ENCODE assay signal across 8 cellular contexts in the genomic region with DNA sequence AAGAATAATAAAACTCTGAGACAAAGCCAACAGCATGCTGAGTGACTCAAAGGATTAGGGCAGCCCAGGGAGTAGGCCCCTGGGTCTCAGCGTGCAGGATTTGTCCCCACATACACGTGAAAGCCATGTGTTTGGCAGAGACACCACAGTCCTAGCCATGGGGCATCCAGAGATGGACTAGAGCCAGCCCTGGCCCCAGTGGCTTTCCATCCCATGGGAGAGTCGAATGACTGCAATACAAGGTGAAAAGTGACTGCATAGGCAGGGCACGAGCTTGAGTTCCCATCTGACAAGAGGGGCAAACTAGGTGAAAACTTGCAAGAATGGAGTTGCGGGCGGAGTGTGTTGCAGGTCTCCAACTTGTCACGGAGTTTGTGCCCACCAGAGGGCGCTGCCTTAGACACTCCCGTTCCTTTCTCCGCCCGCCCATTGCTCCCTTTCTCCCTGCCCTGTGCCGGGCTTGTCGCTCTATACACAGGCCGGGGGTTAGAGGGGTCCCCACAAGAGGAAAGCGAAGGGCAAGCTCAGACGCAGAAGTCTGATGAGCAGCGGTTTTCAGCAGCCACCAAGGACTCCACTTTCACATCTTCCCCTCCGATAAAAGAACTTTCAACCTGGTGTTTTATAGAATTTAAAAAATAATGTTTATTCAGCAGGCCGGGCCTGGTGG. TPM values are rescaled to one million over a fixed set of nuclear protein-coding genes. Genes with fewer than 3 reads are reported as not detected.
DNase-seq lines count a peak whose midpoint lies in the region; ATAC-seq and TF ChIP-seq lines count a peak whose summit lies in the region.

No MANE protein-coding gene starts in this region.

- H3K27me3 ChIP-seq in GM23338 (ENCODE audit: insufficient read depth): no peaks in the 10 kb centered on the region

- H3K27ac Mint-ChIP-seq in GM23338: no peak overlapping the region

- H3K4me1 ChIP-seq in GM23338 (ENCODE audit: insufficient read depth): no peaks in the 10 kb centered on the region

- no peak overlapping the region for H3K27ac ChIP-seq in GM23338 (ENCODE audit: low read depth)

- H3K4me1 Mint-ChIP-seq in GM23338: peaks cover 19% of the 10 kb centered on the region; the same call in 2 of the 3 replicates

- H3K27me3 Mint-ChIP-seq in GM23338 (ENCODE audit: insufficient read depth, low read depth, poor library complexity): peaks cover 11% of the 10 kb centered on the region

- peaks cover 4% of the 10 kb centered on the region; the same call in 2 of the 3 replicates for H3K9me3 Mint-ChIP-seq in GM23338

- H3F3A ChIP-seq in GM23338 (replicated peaks; ENCODE audit: low read depth): no peaks in the 10 kb centered on the region

- H3K9me2 ChIP-seq in GM23338 (ENCODE audit: insufficient read depth): peaks cover 9% of the 10 kb centered on the region; the same call in 1 of the 2 replicates

- peak; percentile 72 to 92 for TF ChIP-seq CTCF in GM23338 (conservative IDR thresholded peaks at IDR 0.05; ENCODE audit: low read depth in 2 of 2)

- no peaks in the 10 kb centered on the region for H3K36me3 ChIP-seq in GM23338 (ENCODE audit: insufficient read depth)

- peak; percentile 90 for DNase-seq in Ammon's horn (ENCODE audit: low spot score)
- peak; percentile 97 for DNase-seq in GM23338 (ENCODE audit: low spot score)
- DNase-seq in NCI-H446 (lab: John Stamatoyannopoulos, UW): peak; percentile 65 to 82
- DNase-seq in cerebellar cortex (ENCODE audit: low spot score): peak; percentile 84
- peak; percentile 90 for DNase-seq in left kidney (ENCODE audit: low read depth, low spot score)
- DNase-seq in stimulated activated CD4-positive, alpha-beta T cell treated with anti-CD3 and anti-CD28 coated beads, Interleukin-2, amount 100 ng/mL, for 48 hours: peak; percentile 70 to 84

- H3K4me3 Mint-ChIP-seq in GM23338: no peak overlapping the region

- H3K4me2 ChIP-seq in GM23338: no peak overlapping the region

- peak; percentile 93 for ATAC-seq in GM23338
- ATAC-seq in activated CD4-positive, CD25-positive, alpha-beta regulatory T cell treated with anti-CD3 and anti-CD28 coated beads, Interleukin-2, amount 50 U/mL, for 24 hours: peak; percentile 40 to 52
- no peak for ATAC-seq in HG02938 (IDR thresholded peaks at IDR 0.05; ENCODE audit: unreplicated experiment)

- no peak overlapping the region for H2AFZ ChIP-seq in GM23338

- H4K20me1 ChIP-seq in GM23338 (replicated peaks; ENCODE audit: insufficient read depth): no peaks in the 10 kb centered on the region

- peaks cover 3% of the 10 kb centered on the region; the same call in 2 of the 3 replicates for H3K36me3 Mint-ChIP-seq in GM23338 (ENCODE audit: low read depth)

- no peak overlapping the region for H3K4me3 ChIP-seq in GM23338

- H3K79me2 ChIP-seq in GM23338 (replicated peaks; ENCODE audit: insufficient read depth): no peaks in the 10 kb centered on the region

TF ChIP-seq in GM23338, 12 proteins besides CTCF, POLR2A, EP300 and RAD21 (continues in another document):
- TF ChIP-seq, protein P1, sequence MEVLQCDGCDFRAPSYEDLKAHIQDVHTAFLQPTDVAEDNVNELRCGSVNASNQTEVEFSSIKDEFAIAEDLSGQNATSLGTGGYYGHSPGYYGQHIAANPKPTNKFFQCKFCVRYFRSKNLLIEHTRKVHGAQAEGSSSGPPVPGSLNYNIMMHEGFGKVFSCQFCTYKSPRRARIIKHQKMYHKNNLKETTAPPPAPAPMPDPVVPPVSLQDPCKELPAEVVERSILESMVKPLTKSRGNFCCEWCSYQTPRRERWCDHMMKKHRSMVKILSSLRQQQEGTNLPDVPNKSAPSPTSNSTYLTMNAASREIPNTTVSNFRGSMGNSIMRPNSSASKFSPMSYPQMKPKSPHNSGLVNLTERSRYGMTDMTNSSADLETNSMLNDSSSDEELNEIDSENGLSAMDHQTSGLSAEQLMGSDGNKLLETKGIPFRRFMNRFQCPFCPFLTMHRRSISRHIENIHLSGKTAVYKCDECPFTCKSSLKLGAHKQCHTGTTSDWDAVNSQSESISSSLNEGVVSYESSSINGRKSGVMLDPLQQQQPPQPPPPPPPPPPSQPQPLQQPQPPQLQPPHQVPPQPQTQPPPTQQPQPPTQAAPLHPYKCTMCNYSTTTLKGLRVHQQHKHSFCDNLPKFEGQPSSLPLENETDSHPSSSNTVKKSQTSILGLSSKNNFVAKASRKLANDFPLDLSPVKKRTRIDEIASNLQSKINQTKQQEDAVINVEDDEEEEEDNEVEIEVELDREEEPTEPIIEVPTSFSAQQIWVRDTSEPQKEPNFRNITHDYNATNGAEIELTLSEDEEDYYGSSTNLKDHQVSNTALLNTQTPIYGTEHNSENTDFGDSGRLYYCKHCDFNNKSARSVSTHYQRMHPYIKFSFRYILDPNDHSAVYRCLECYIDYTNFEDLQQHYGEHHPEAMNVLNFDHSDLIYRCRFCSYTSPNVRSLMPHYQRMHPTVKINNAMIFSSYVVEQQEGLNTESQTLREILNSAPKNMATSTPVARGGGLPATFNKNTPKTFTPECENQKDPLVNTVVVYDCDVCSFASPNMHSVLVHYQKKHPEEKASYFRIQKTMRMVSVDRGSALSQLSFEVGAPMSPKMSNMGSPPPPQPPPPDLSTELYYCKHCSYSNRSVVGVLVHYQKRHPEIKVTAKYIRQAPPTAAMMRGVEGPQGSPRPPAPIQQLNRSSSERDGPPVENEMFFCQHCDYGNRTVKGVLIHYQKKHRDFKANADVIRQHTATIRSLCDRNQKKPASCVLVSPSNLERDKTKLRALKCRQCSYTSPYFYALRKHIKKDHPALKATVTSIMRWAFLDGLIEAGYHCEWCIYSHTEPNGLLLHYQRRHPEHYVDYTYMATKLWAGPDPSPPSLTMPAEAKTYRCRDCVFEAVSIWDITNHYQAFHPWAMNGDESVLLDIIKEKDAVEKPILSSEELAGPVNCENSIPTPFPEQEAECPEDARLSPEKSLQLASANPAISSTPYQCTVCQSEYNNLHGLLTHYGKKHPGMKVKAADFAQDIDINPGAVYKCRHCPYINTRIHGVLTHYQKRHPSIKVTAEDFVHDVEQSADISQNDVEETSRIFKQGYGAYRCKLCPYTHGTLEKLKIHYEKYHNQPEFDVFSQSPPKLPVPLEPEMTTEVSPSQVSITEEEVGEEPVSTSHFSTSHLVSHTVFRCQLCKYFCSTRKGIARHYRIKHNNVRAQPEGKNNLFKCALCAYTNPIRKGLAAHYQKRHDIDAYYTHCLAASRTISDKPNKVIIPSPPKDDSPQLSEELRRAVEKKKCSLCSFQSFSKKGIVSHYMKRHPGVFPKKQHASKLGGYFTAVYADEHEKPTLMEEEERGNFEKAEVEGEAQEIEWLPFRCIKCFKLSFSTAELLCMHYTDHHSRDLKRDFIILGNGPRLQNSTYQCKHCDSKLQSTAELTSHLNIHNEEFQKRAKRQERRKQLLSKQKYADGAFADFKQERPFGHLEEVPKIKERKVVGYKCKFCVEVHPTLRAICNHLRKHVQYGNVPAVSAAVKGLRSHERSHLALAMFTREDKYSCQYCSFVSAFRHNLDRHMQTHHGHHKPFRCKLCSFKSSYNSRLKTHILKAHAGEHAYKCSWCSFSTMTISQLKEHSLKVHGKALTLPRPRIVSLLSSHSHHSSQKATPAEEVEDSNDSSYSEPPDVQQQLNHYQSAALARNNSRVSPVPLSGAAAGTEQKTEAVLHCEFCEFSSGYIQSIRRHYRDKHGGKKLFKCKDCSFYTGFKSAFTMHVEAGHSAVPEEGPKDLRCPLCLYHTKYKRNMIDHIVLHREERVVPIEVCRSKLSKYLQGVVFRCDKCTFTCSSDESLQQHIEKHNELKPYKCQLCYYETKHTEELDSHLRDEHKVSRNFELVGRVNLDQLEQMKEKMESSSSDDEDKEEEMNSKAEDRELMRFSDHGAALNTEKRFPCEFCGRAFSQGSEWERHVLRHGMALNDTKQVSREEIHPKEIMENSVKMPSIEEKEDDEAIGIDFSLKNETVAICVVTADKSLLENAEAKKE (CRISPR knock-in tag; IDR thresholded peaks at IDR 0.05): no peak
- no peak for TF ChIP-seq CREB1 (CRISPR knock-in tag; IDR thresholded peaks at IDR 0.05; ENCODE audit: low read depth)
- TF ChIP-seq, protein P2, sequence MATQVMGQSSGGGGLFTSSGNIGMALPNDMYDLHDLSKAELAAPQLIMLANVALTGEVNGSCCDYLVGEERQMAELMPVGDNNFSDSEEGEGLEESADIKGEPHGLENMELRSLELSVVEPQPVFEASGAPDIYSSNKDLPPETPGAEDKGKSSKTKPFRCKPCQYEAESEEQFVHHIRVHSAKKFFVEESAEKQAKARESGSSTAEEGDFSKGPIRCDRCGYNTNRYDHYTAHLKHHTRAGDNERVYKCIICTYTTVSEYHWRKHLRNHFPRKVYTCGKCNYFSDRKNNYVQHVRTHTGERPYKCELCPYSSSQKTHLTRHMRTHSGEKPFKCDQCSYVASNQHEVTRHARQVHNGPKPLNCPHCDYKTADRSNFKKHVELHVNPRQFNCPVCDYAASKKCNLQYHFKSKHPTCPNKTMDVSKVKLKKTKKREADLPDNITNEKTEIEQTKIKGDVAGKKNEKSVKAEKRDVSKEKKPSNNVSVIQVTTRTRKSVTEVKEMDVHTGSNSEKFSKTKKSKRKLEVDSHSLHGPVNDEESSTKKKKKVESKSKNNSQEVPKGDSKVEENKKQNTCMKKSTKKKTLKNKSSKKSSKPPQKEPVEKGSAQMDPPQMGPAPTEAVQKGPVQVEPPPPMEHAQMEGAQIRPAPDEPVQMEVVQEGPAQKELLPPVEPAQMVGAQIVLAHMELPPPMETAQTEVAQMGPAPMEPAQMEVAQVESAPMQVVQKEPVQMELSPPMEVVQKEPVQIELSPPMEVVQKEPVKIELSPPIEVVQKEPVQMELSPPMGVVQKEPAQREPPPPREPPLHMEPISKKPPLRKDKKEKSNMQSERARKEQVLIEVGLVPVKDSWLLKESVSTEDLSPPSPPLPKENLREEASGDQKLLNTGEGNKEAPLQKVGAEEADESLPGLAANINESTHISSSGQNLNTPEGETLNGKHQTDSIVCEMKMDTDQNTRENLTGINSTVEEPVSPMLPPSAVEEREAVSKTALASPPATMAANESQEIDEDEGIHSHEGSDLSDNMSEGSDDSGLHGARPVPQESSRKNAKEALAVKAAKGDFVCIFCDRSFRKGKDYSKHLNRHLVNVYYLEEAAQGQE (IDR thresholded peaks at IDR 0.05; ENCODE audit: unreplicated experiment): no peak
- TF ChIP-seq STAT1 (IDR thresholded peaks at IDR 0.05; ENCODE audit: unreplicated experiment): no peak
- TF ChIP-seq ZNF331 (CRISPR knock-in tag; IDR thresholded peaks at IDR 0.05; ENCODE audit: low read depth): no peak
- no peak for TF ChIP-seq EZH2phosphoT487 (IDR thresholded peaks at IDR 0.05; ENCODE audit: unreplicated experiment)
- no peak for TF ChIP-seq JUNB (IDR thresholded peaks at IDR 0.05; ENCODE audit: unreplicated experiment)
- TF ChIP-seq ZNF114 (CRISPR knock-in tag; IDR thresholded peaks at IDR 0.05): no peak
- no peak for TF ChIP-seq POLR2AphosphoS5 (IDR thresholded peaks at IDR 0.05; ENCODE audit: low read depth)

RNA-seq across cellular contexts. Expression of a gene that starts 24.2 kb away (rescaled TPM):
- 31.1 and 33.8 TPM in 2 replicates for total RNA-seq in GM23338 (2014; rRNA removed; shearing (Covaris generic))
- 9.0 and 11.7 TPM in 2 replicates for polyA plus RNA-seq in GM23338 (2016; fragmentation: Nextera tagmentation; extraction: Ambion mirVana)

RNA-seq across cellular contexts. Expression of a gene that starts 53.4 kb away (rescaled TPM):
- 25.2 and 26.5 TPM in 2 replicates for total RNA-seq in GM23338 (2014; rRNA removed; shearing (Covaris generic))
- 5.2 and 6.2 TPM in 2 replicates for polyA plus RNA-seq in GM23338 (2016; fragmentation: Nextera tagmentation; extraction: Ambion mirVana)
